Comparison of ENCODE assay signal across 1 cellular context in genomic region chr2:207711750-207712487, GRCh38.
TF ChIP-seq lines count a peak whose summit lies in the region.

No MANE protein-coding gene starts in this region.

TF ChIP-seq in HepG2, 621 proteins besides CTCF, POLR2A, EP300 and RAD21 (continued from another document and continues in another):
- no peak for TF ChIP-seq HOMEZ (CRISPR knock-in tag; IDR thresholded peaks at IDR 0.05; ENCODE audit: low read depth)
- TF ChIP-seq FOXA1 (IDR thresholded peaks at IDR 0.05) = no peak
- TF ChIP-seq FOXA1 (CRISPR knock-in tag; IDR thresholded peaks at IDR 0.05) = 0 out of 2 replicates have a peak, but pooled peaks have one; percentile 0
- TF ChIP-seq ATM (IDR thresholded peaks at IDR 0.05; ENCODE audit: borderline replicate concordance) = no peak
- no peak for TF ChIP-seq ZNF354B (CRISPR knock-in tag; IDR thresholded peaks at IDR 0.05)
- TF ChIP-seq ZNF597 (CRISPR knock-in tag; IDR thresholded peaks at IDR 0.05) = no peak
- peak; percentile 58; the same call in 1 of the 2 replicates for TF ChIP-seq EED (CRISPR knock-in tag; IDR thresholded peaks at IDR 0.05)
- peak; percentile 43; the same call in 1 of the 2 replicates for TF ChIP-seq ZFP90 (CRISPR knock-in tag; IDR thresholded peaks at IDR 0.05; ENCODE audit: borderline replicate concordance)
- peak; percentile 56 for TF ChIP-seq ARID4A (CRISPR knock-in tag; IDR thresholded peaks at IDR 0.05; ENCODE audit: borderline replicate concordance)
- TF ChIP-seq LCORL (IDR thresholded peaks at IDR 0.05) = no peak
- peak; percentile 67 for TF ChIP-seq LCORL (CRISPR knock-in tag; IDR thresholded peaks at IDR 0.05)
- TF ChIP-seq ZNF362 (CRISPR knock-in tag; IDR thresholded peaks at IDR 0.05; ENCODE audit: borderline replicate concordance) = 0 out of 2 replicates have a peak, but pooled peaks have one; percentile 35
- no peak for TF ChIP-seq SOX6 (IDR thresholded peaks at IDR 0.05)
- TF ChIP-seq SOX6 (CRISPR knock-in tag; IDR thresholded peaks at IDR 0.05) = 0 out of 2 replicates have a peak, but pooled peaks have one; percentile 1
- TF ChIP-seq ATF7-NPFF (CRISPR knock-in tag; IDR thresholded peaks at IDR 0.05; ENCODE audit: low read depth) = no peak; the same call in 1 of the 2 replicates
- no peak for TF ChIP-seq KLF15 (CRISPR knock-in tag; IDR thresholded peaks at IDR 0.05; ENCODE audit: borderline replicate concordance)
- TF ChIP-seq THAP7 (CRISPR knock-in tag; IDR thresholded peaks at IDR 0.05) = peak; percentile 82; the same call in 1 of the 2 replicates
- 0 out of 2 replicates have a peak, but pooled peaks have one; percentile 58 for TF ChIP-seq SATB2 (CRISPR knock-in tag; IDR thresholded peaks at IDR 0.05)
- no peak for TF ChIP-seq RORA (CRISPR knock-in tag; IDR thresholded peaks at IDR 0.05)
- TF ChIP-seq SAFB2 (CRISPR knock-in tag; IDR thresholded peaks at IDR 0.05; ENCODE audit: borderline replicate concordance, low read depth) = no peak
- TF ChIP-seq ZNF746 (CRISPR knock-in tag; IDR thresholded peaks at IDR 0.05) = peak; percentile 75; the same call in 1 of the 2 replicates
- TF ChIP-seq NFIB (CRISPR knock-in tag; IDR thresholded peaks at IDR 0.05; ENCODE audit: borderline replicate concordance) = no peak
- no peak for TF ChIP-seq HNRNPH1 (optimal IDR thresholded peaks at IDR 0.05; ENCODE audit: low read depth, low read length)
- TF ChIP-seq ZNF772 (CRISPR knock-in tag; IDR thresholded peaks at IDR 0.05) = 0 out of 2 replicates have a peak, but pooled peaks have one; percentile 14
- no peak for TF ChIP-seq PTBP1 (IDR thresholded peaks at IDR 0.05; ENCODE audit: low read depth, low read length, poor library complexity, severe bottlenecking)
- TF ChIP-seq ZNF563 (CRISPR knock-in tag; IDR thresholded peaks at IDR 0.05) = peak; percentile 79
- TF ChIP-seq ZNF503 (CRISPR knock-in tag; IDR thresholded peaks at IDR 0.05) = 0 out of 2 replicates have a peak, but pooled peaks have one; percentile 11
- no peak for TF ChIP-seq MIER2 (CRISPR knock-in tag; IDR thresholded peaks at IDR 0.05)
- no peak; the same call in 1 of the 2 replicates for TF ChIP-seq MAFG (CRISPR knock-in tag; IDR thresholded peaks at IDR 0.05)
- TF ChIP-seq ZFY (CRISPR knock-in tag; IDR thresholded peaks at IDR 0.05) = peak; percentile 50; the same call in 1 of the 2 replicates
- no peak for TF ChIP-seq FOXP1 (IDR thresholded peaks at IDR 0.05)
- TF ChIP-seq FOXP1 (CRISPR knock-in tag; IDR thresholded peaks at IDR 0.05) = no peak
- TF ChIP-seq ZNF350 (CRISPR knock-in tag; IDR thresholded peaks at IDR 0.05; ENCODE audit: borderline replicate concordance, low read depth) = no peak
- TF ChIP-seq ZBTB42 (CRISPR knock-in tag; IDR thresholded peaks at IDR 0.05) = no peak
- peak; percentile 13; the same call in 1 of the 2 replicates for TF ChIP-seq ZNF788 (CRISPR knock-in tag; IDR thresholded peaks at IDR 0.05; ENCODE audit: borderline replicate concordance)
- TF ChIP-seq ZSCAN25 (CRISPR knock-in tag; IDR thresholded peaks at IDR 0.05) = peak; percentile 79
- no peak for TF ChIP-seq ZFP36 (IDR thresholded peaks at IDR 0.05; ENCODE audit: borderline replicate concordance, low read depth, low read length, partially characterized antibody)
- 0 out of 2 replicates have a peak, but pooled peaks have one; percentile 51 for TF ChIP-seq ZFP36L1 (CRISPR knock-in tag; IDR thresholded peaks at IDR 0.05)
- TF ChIP-seq HNF4G (IDR thresholded peaks at IDR 0.05; ENCODE audit: borderline replicate concordance, low read depth, low read length) = no peak
- no peak for TF ChIP-seq HNF4G (CRISPR knock-in tag; IDR thresholded peaks at IDR 0.05; ENCODE audit: borderline replicate concordance, low read depth)
- peak; percentile 61 for TF ChIP-seq PHF8 (CRISPR knock-in tag; IDR thresholded peaks at IDR 0.05)
- TF ChIP-seq CC2D1A (CRISPR knock-in tag; IDR thresholded peaks at IDR 0.05) = no peak
- TF ChIP-seq HES4 (CRISPR knock-in tag; IDR thresholded peaks at IDR 0.05; ENCODE audit: borderline replicate concordance) = peak; percentile 47; the same call in 1 of the 2 replicates
- no peak; the same call in 1 of the 2 replicates for TF ChIP-seq ZSCAN29 (CRISPR knock-in tag; conservative IDR thresholded peaks at IDR 0.05)
- 0 out of 2 replicates have a peak, but pooled peaks have one; percentile 4 for TF ChIP-seq ZBTB26 (CRISPR knock-in tag; IDR thresholded peaks at IDR 0.05; ENCODE audit: borderline replicate concordance)
- peak; percentile 14; the same call in 1 of the 2 replicates for TF ChIP-seq ARNT2 (CRISPR knock-in tag; IDR thresholded peaks at IDR 0.05; ENCODE audit: low read depth)
- TF ChIP-seq MAX (IDR thresholded peaks at IDR 0.05) = peak; percentile 15; the same call in 1 of the 2 replicates
- TF ChIP-seq ZKSCAN1 (IDR thresholded peaks at IDR 0.05; ENCODE audit: low read length) = no peak
- 0 out of 2 replicates have a peak, but pooled peaks have one; percentile 32 for TF ChIP-seq ZNF160 (CRISPR knock-in tag; IDR thresholded peaks at IDR 0.05)
- TF ChIP-seq NPAS2 (CRISPR knock-in tag; IDR thresholded peaks at IDR 0.05; ENCODE audit: borderline replicate concordance) = no peak
- peak; percentile 42; the same call in 1 of the 2 replicates for TF ChIP-seq NR1H2 (CRISPR knock-in tag; IDR thresholded peaks at IDR 0.05; ENCODE audit: borderline replicate concordance, low read depth)
- no peak for TF ChIP-seq ZNF331 (CRISPR knock-in tag; IDR thresholded peaks at IDR 0.05)
- no peak for TF ChIP-seq TIGD3 (CRISPR knock-in tag; IDR thresholded peaks at IDR 0.05; ENCODE audit: borderline replicate concordance)
- 0 out of 2 replicates have a peak, but pooled peaks have one; percentile 19 for TF ChIP-seq ZBTB2 (CRISPR knock-in tag; IDR thresholded peaks at IDR 0.05; ENCODE audit: low read depth)
- TF ChIP-seq AGO2 (optimal IDR thresholded peaks at IDR 0.05; ENCODE audit: low read depth, low read length) = peak; percentile 77
- TF ChIP-seq XRCC5 (optimal IDR thresholded peaks at IDR 0.05; ENCODE audit: low read length) = no peak
